18 cellular contexts compared by ENCODE assay signal in genomic region chr3:18335202-18335601, GRCh38.
DNase-seq lines count a peak whose midpoint lies in the region; ATAC-seq and TF ChIP-seq lines count a peak whose summit lies in the region.
"Had no signal": no experiment of that assay in that cellular context is flagged by ENCODE, and none has a peak within 500 bp of the region (broad histone marks: within the 10 kb centered on the region; RNA-seq: fewer than 3 reads in every experiment).

No MANE protein-coding gene starts in this region.

- peaks cover 2 to 35% (median 19%) of the 10 kb centered on the region in 11 experiments; a peak in 16 of 22 replicates for H3K9me3 ChIP-seq in BLaER1 treated with 17β-estradiol and CSF1 and Interleukin-3, amounts not matched to agents 10 nM and 100 nM (replicated peaks in 1 of 11)
- H3K9me3 ChIP-seq: breast epithelium, heart right ventricle had no signal

- POLR2A ChIA-PET in GM10248 (lab: Yijun Ruan, JAX): no interaction called here

- no peaks in the 10 kb centered on the region for H4K20me1 ChIP-seq in BLaER1 treated with 17β-estradiol and CSF1 and Interleukin-3, amounts not matched to agents 10 nM and 100 nM

- DNase-seq in HT1080 (ENCODE audit: low read depth): peak; percentile 63
- peak; percentile 51 for DNase-seq in OCI-M1 (lab: John Stamatoyannopoulos, UW)
- peak; percentile 9 to 22 for DNase-seq in cardiac fibroblast (ENCODE audit: low read depth in 2 of 2)
- DNase-seq in cardiac septum (ENCODE audit: low spot score): no peak
- no peak for DNase-seq in effector CD8-positive, alpha-beta T cell (lab: John Stamatoyannopoulos, UW)
- DNase-seq in GM10248 (ENCODE audit: extremely low spot score): no peak
- DNase-seq: activated CD4-positive, CD25-positive, alpha-beta regulatory T cell treated with anti-CD3 and anti-CD28 coated beads, Interleukin-2, amount 50 U/mL, for 72 hours; activated naive CD4-positive, alpha-beta T cell treated with anti-CD3 and anti-CD28 coated beads, Interleukin-2, amount 50 U/mL, for 16 hours; effector memory CD4-positive, alpha-beta T cell; heart right ventricle; NCI-H1048; NCI-H526 treated with DMSO at 0.1 percent for 48 hours; retina; T-helper 17 cell had no signal

- H3K36me3 ChIP-seq in BLaER1 treated with 17β-estradiol and CSF1 and Interleukin-3, amounts not matched to agents 10 nM and 100 nM: peaks cover 0 to 3% (median 0%) of the 10 kb centered on the region in 11 experiments; a peak in 1 of 22 replicates
- H3K36me3 ChIP-seq: breast epithelium, heart right ventricle, neural progenitor cell had no signal

- peak overlapping the region in 7 of 11 experiments; percentile 4 to 71 (median 43); a peak in 10 of 22 replicates for H3K4me2 ChIP-seq in BLaER1 treated with 17β-estradiol and CSF1 and Interleukin-3, amounts not matched to agents 10 nM and 100 nM
- H3K4me2 ChIP-seq: neural progenitor cell had no signal

- TF ChIP-seq CTCF in cardiac fibroblast (IDR thresholded peaks at IDR 0.05; ENCODE audit: low read depth, low read length) (no peak), GM10248 (IDR thresholded peaks at IDR 0.05; ENCODE audit: control extremely low read depth, extremely low read depth, low read depth, missing control alignments) (no peak)

- no peaks in the 10 kb centered on the region for H3K27me3 ChIP-seq in BLaER1 treated with 17β-estradiol and CSF1 and Interleukin-3, amounts not matched to agents 10 nM and 100 nM
- H3K27me3 ChIP-seq: breast epithelium, heart right ventricle, neural progenitor cell had no signal

- CTCF ChIA-PET in GM10248 (lab: Yijun Ruan, JAX): interaction anchor here (0.8 to 1.4 kb wide), 2 partner anchors 17 to 441 kb away, joined by 3 to 5 read pairs; no protein-coding TSS in a partner anchor

- H3K4me3 ChIP-seq in BLaER1 treated with 17β-estradiol and CSF1 and Interleukin-3, amounts not matched to agents 10 nM and 100 nM: no peak overlapping the region
- no peak overlapping the region for H3K4me3 ChIP-seq in cardiac fibroblast (replicated peaks in 1 of 2; ENCODE audit: low read depth in 2 of 2, low read length in 2 of 2)
- H3K4me3 ChIP-seq: breast epithelium, heart right ventricle, neural progenitor cell had no signal

- H3K27ac ChIP-seq in BLaER1 treated with 17β-estradiol and CSF1 and Interleukin-3, amounts not matched to agents 10 nM and 100 nM: peak overlapping the region in 6 of 11 experiments; percentile 3 to 70 (median 42); a peak in 9 of 22 replicates
- H3K27ac ChIP-seq: breast epithelium, heart right ventricle, neural progenitor cell had no signal

- H3K4me1 ChIP-seq in BLaER1 treated with 17β-estradiol and CSF1 and Interleukin-3, amounts not matched to agents 10 nM and 100 nM: peaks cover 6 to 22% (median 14%) of the 10 kb centered on the region in 10 experiments; a peak in 18 of 20 replicates
- H3K4me1 ChIP-seq: breast epithelium, neural progenitor cell had no signal

- no peak overlapping the region for H3K9ac ChIP-seq in BLaER1 treated with 17β-estradiol and CSF1 and Interleukin-3, amounts not matched to agents 10 nM and 100 nM
- H3K9ac ChIP-seq: neural progenitor cell had no signal

- intact Hi-C loops in cardiac septum (cut with DNase I): no loop called here

- ATAC-seq in HG03442 (IDR thresholded peaks at IDR 0.05; ENCODE audit: unreplicated experiment): no peak
- ATAC-seq: heart right ventricle, T-helper 17 cell had no signal

Comparison
In these comparisons a context has a peak if more than half of its experiments do, and no peak if none do; other contexts are left out.
1. DNase-seq: peak in HT1080 (single experiment), OCI-M1 (single experiment) and cardiac fibroblast (2 of 2); none in cardiac septum (single experiment), effector CD8-positive, alpha-beta T cell (single experiment) and GM10248 (single experiment).